In the genomic region with DNA sequence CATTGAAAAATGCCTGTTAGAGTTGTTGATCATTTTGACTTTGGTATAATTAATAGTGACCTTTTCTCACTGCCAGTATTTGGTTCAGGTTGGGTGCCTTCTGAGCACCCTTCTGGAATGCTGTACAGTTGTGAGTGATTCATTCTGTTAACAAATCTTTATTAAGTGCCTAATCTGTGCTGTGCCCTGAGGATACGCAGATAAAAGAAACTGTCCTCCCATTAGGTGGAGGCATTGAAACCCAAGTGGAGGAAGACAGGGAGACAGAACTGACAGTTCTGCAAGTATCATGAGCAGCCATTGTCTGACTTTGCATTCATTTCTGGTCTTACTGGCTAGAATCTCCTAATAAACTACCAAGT, we compare ENCODE assay signal across 17 cellular contexts.
A peak's percentile ranks its signal among the peaks of the same experiment; 100 is the strongest.
DNase-seq lines count a peak whose midpoint lies in the region; ATAC-seq, FAIRE-seq and TF ChIP-seq lines count a peak whose summit lies in the region.
"Had no signal": no experiment of that assay in that cellular context is flagged by ENCODE, and none has a peak within 500 bp of the region (broad histone marks: within the 10 kb centered on the region; RNA-seq: fewer than 3 reads in every experiment).

No MANE protein-coding gene starts in this region.

- ATAC-seq in PC-3 (peak; percentile 67), GM19455 (IDR thresholded peaks at IDR 0.05; ENCODE audit: unreplicated experiment) (no peak)
- ATAC-seq: GM12878 had no signal

- H3K9me3 ChIP-seq in PC-3 (ENCODE audit: low read length) (no peaks in the 10 kb centered on the region), iPS-18a (ENCODE audit: control insufficient read depth, low read depth, low read length) (peaks cover 5% of the 10 kb centered on the region), small intestine (ENCODE audit: control insufficient read depth, low read depth) (no peaks in the 10 kb centered on the region)
- H3K9me3 ChIP-seq: ovary had no signal

- WGBS in small intestine, 3 donors = 57 to 81% (median 62%) methylated on average over 1 of the region's 1 CpG

- H4K20me1 ChIP-seq in PC-3 (ENCODE audit: low read length) = no peaks in the 10 kb centered on the region

- no peaks in the 10 kb centered on the region for H3K27me3 ChIP-seq in PC-3 (ENCODE audit: low read length)
- H3K27me3 ChIP-seq in iPS-18a (ENCODE audit: control insufficient read depth, insufficient read depth, low read length) = no peaks in the 10 kb centered on the region
- no peaks in the 10 kb centered on the region for H3K27me3 ChIP-seq in small intestine (ENCODE audit: control insufficient read depth in 2 of 2, insufficient read depth in 2 of 2, low read length in 2 of 2)
- H3K27me3 ChIP-seq: ovary had no signal

- no peak overlapping the region for H2AFZ ChIP-seq in PC-3 (ENCODE audit: low read length)

- H3K4me1 ChIP-seq in PC-3 (ENCODE audit: insufficient read depth, low read length) = peaks cover 13% of the 10 kb centered on the region
- H3K4me1 ChIP-seq in iPS-18a (ENCODE audit: control insufficient read depth, low read depth, low read length) = peaks cover 24% of the 10 kb centered on the region
- H3K4me1 ChIP-seq in small intestine (ENCODE audit: control insufficient read depth in 2 of 2, insufficient read depth in 1 of 2, low read depth in 1 of 2, low read length in 1 of 2) = peaks cover 0 to 1% of the 10 kb centered on the region in 2 donors

- H3K79me2 ChIP-seq in PC-3 (ENCODE audit: low read length) = no peaks in the 10 kb centered on the region

- FAIRE-seq in small intestine (lab: Jason Lieb, UNC) = no peak
- FAIRE-seq: GM12878, urothelium cell line had no signal

- peak overlapping the region; percentile 2; the same call in 1 of the 2 replicates for H3K4me2 ChIP-seq in PC-3 (ENCODE audit: low read length)
- H3K4me2 ChIP-seq: SK-N-SH had no signal

- CTCF ChIA-PET in PC-3 (lab: Charles Lee) = no interaction called here

- H3K9ac ChIP-seq in PC-3 (ENCODE audit: low read length) (no peak overlapping the region), iPS-18a (ENCODE audit: low read length) (no peak overlapping the region)
- H3K9ac ChIP-seq: SK-N-SH had no signal

- H3K27ac ChIP-seq in PC-3 (ENCODE audit: low read length) (no peak overlapping the region), iPS-18a (ENCODE audit: low read length) (no peak overlapping the region), small intestine (ENCODE audit: low read depth in 1 of 2, low read length in 1 of 2) (no peak overlapping the region)
- H3K27ac ChIP-seq: left ventricle myocardium inferior, ovary had no signal

- no TSS peak for BruUV-seq in PC-3 (replicated peaks; lab: Mats Ljungman, UMichigan)

- TF ChIP-seq CTCF in PC-3 (conservative IDR thresholded peaks at IDR 0.05; ENCODE audit: low read depth, low read length) (no peak), foreskin fibroblast (IDR thresholded peaks at IDR 0.05; ENCODE audit: low read depth, low read length) (no peak)

- peak; percentile 31 for DNase-seq in DMS53 (lab: John Stamatoyannopoulos, UW)
- no peak for DNase-seq in DMS53 treated with DMSO at 0.1 percent for 48 hours (lab: John Stamatoyannopoulos, UW; ENCODE audit: unreplicated experiment)
- peak; percentile 50 for DNase-seq in PC-3
- peak; percentile 17 for DNase-seq in small intestine
- DNase-seq in iPS-NIHi7 (ENCODE audit: extremely low spot score) = no peak
- no peak for DNase-seq in foreskin fibroblast
- DNase-seq: HFFc6; hypothalamus; left ventricle myocardium inferior; NCI-H2029 treated with DMSO at 0.1 percent for 48 hours; ovary; SK-N-SH; stimulated activated naive CD4-positive, alpha-beta T cell had no signal

- no peaks in the 10 kb centered on the region for H3K9me2 ChIP-seq in PC-3 (replicated peaks; ENCODE audit: low read length)
- H3K9me2 ChIP-seq: SK-N-SH had no signal

- intact Hi-C loops in PC-3 (cut with micrococcal nuclease) = no loop called here

- H3K4me3 ChIP-seq in PC-3 (ENCODE audit: low read length) (no peak overlapping the region), iPS-18a (ENCODE audit: low read length) (peak overlapping the region; percentile 5), small intestine (ENCODE audit: low read depth in 1 of 2, low read length in 2 of 2) (no peak overlapping the region), foreskin fibroblast (ENCODE audit: low read depth in 1 of 2, low read length in 2 of 2) (no peak overlapping the region)
- H3K4me3 ChIP-seq: GM12878, left ventricle myocardium inferior, ovary had no signal

- POLR2A ChIA-PET in PC-3 (lab: Charles Lee; ENCODE audit: unreplicated experiment) = interaction anchor here (0.5 kb wide), 1 partner anchor 35 kb away, joined by 4 read pairs; no protein-coding TSS in a partner anchor

- no peaks in the 10 kb centered on the region for H3F3A ChIP-seq in PC-3 (ENCODE audit: low read length, unreplicated experiment)

- peaks cover 9% of the 10 kb centered on the region; the same call in 1 of the 2 replicates for H3K36me3 ChIP-seq in PC-3 (ENCODE audit: low read depth, low read length)
- no peaks in the 10 kb centered on the region for H3K36me3 ChIP-seq in iPS-18a (ENCODE audit: control insufficient read depth, low read depth, low read length)
- H3K36me3 ChIP-seq in small intestine (ENCODE audit: control insufficient read depth in 2 of 2, insufficient read depth in 2 of 2, low read length in 2 of 2) = no peaks in the 10 kb centered on the region
- H3K36me3 ChIP-seq: ovary had no signal

Comparison
In these comparisons a context has a peak if more than half of its experiments do, and no peak if none do; other contexts are left out.
1. DNase-seq: peak in DMS53 (single experiment), PC-3 (single experiment) and small intestine (single experiment); none in DMS53 treated with DMSO at 0.1 percent for 48 hours (single experiment), iPS-NIHi7 (single experiment) and foreskin fibroblast (0 of 2).